ENCODE assay signal across 18 cellular contexts in genomic region chr13:26993780-26994179, GRCh38.
"Had no signal": no experiment of that assay in that cellular context is flagged by ENCODE, and none has a peak within 500 bp of the region (broad histone marks: within the 10 kb centered on the region; RNA-seq: fewer than 3 reads in every experiment).

No MANE protein-coding gene starts in this region.

- H3K27ac ChIP-seq: left ventricle myocardium inferior, testis, tibial nerve had no signal

- H3K36me3 Mint-ChIP-seq: immature natural killer cell; naive thymus-derived CD8-positive, alpha-beta T cell had no signal

- H3K9me3 ChIP-seq: testis had no signal

- H3K4me3 Mint-ChIP-seq: central memory CD8-positive, alpha-beta T cell; immature natural killer cell; naive thymus-derived CD8-positive, alpha-beta T cell had no signal

- ATAC-seq: esophagus mucosa; left cardiac atrium; naive thymus-derived CD8-positive, alpha-beta T cell; right cardiac atrium had no signal

- DNase-seq: cortex of kidney; effector memory CD4-positive, alpha-beta T cell; foreskin fibroblast; immature natural killer cell; left cardiac atrium; left ventricle myocardium inferior; mesendoderm; naive thymus-derived CD8-positive, alpha-beta T cell; right cardiac atrium; stimulated activated CD4-positive, alpha-beta T cell treated with anti-CD3 and anti-CD28 coated beads, Interleukin-2, amount 100 ng/mL, for 48 hours; stimulated activated naive CD4-positive, alpha-beta T cell treated with Interleukin-2 at 50 U/mL for 16 hours; testis had no signal

- H3K9me3 Mint-ChIP-seq: central memory CD8-positive, alpha-beta T cell; immature natural killer cell had no signal

- H3K4me3 ChIP-seq: left ventricle myocardium inferior, lung, smooth muscle cell, testis, tibial nerve had no signal

- H3K27ac Mint-ChIP-seq: immature natural killer cell; naive thymus-derived CD8-positive, alpha-beta T cell; progenitor cell of endocrine pancreas had no signal

- H3K27me3 ChIP-seq: testis, tibial nerve had no signal

- H3K36me3 ChIP-seq: left ventricle myocardium inferior, tibial nerve had no signal
